Comparison of ENCODE assay signal across 12 cellular contexts in the genomic region with DNA sequence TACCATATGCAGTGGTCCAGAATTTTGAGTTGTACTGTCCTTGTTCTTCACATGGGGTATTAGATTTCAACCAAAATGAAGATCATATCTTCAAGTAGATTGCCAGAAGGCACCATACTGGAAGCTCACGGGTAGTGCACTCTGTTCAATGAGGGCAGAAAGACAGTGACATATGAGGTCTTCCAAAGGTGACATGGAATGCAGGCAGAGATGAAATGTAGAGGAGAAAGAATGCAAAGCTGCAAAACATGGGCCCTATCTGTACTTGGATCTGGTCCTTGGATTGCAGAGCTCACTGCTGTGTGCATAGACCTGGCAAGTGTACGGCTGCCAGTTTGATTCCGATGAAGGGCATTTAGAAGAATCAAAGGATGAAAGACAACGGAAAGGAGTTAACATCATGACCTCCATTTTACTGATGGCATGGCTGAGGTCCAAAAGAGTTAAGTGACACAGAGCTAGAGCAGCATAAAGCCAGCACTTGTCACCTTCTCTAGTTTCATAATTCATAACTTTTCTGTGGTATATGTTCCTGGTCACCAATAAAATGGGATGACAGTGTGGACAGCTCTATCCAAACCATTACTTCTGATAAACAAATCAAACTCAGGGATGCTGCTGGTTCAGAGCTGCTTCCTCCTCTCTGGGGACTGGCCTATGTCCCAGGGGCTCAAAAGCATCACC.
DNase-seq lines count a peak whose midpoint lies in the region; ATAC-seq and TF ChIP-seq lines count a peak whose summit lies in the region.
"Had no signal": no experiment of that assay in that cellular context is flagged by ENCODE, and none has a peak within 500 bp of the region (broad histone marks: within the 10 kb centered on the region; RNA-seq: fewer than 3 reads in every experiment).

No MANE protein-coding gene starts in this region.

- TF ChIP-seq CTCF in natural killer cell (IDR thresholded peaks at IDR 0.05) (no peak), lower lobe of right lung (IDR thresholded peaks at IDR 0.05) (no peak)

- H3K4me1 Mint-ChIP-seq in natural killer cell treated with Interleukin-12 subunit alpha and Interleukin-12 subunit beta and Interleukin-15 and Interleukin-18, amount 100 ng/mL, for 72 hours (ENCODE audit: low read depth in 2 of 2), result peaks cover 61 to 70% of the 10 kb centered on the region in 2 donors
- peaks cover 49 to 55% of the 10 kb centered on the region in 2 donors for H3K4me1 Mint-ChIP-seq in natural killer cell
- H3K4me1 Mint-ChIP-seq in activated T-helper 1 cell treated with anti-CD3 and anti-CD28 coated beads, Interleukin-12 subunit alpha, Interleukin-12 subunit beta, Interleukin-2, Interleukin-4 antibody, amounts not matched to agents 30 ng/mL and 10 ng/mL and 1 ng/mL, durations not matched to agents 14 hours and 24 hours and 36 hours (ENCODE audit: low read depth), result peaks cover 78% of the 10 kb centered on the region
- H3K4me1 Mint-ChIP-seq: GM23338 had no signal

- ATAC-seq in natural killer cell treated with Interleukin-12 subunit alpha and Interleukin-12 subunit beta and Interleukin-15 and Interleukin-18, amount 100 ng/mL, for 72 hours, result peak in 1 of 2 donors; percentile 61
- ATAC-seq in natural killer cell, result no peak
- peak; percentile 30 for ATAC-seq in HG02610 (IDR thresholded peaks at IDR 0.05; ENCODE audit: unreplicated experiment)
- ATAC-seq in lower lobe of right lung, result no peak
- ATAC-seq: GM23338, mucosa of descending colon had no signal

- peaks cover 6% of the 10 kb centered on the region for H3K4me1 ChIP-seq in lower lobe of right lung

- no peaks in the 10 kb centered on the region for H3K9me3 Mint-ChIP-seq in natural killer cell treated with Interleukin-12 subunit alpha and Interleukin-12 subunit beta and Interleukin-15 and Interleukin-18, amount 100 ng/mL, for 72 hours
- H3K9me3 Mint-ChIP-seq in natural killer cell, result no peaks in the 10 kb centered on the region
- H3K9me3 Mint-ChIP-seq in activated T-helper 1 cell treated with anti-CD3 and anti-CD28 coated beads, Interleukin-12 subunit alpha, Interleukin-12 subunit beta, Interleukin-2, Interleukin-4 antibody, amounts not matched to agents 30 ng/mL and 10 ng/mL and 1 ng/mL, durations not matched to agents 14 hours and 24 hours and 36 hours, result no peaks in the 10 kb centered on the region

- intact Hi-C loops in natural killer cell (cut with micrococcal nuclease), result no loop called here
- intact Hi-C loops in activated T-helper 1 cell treated with anti-CD3 and anti-CD28 coated beads, Interleukin-12 subunit alpha, Interleukin-12 subunit beta, Interleukin-2, Interleukin-4 antibody, amounts not matched to agents 30 ng/mL and 10 ng/mL and 1 ng/mL, durations not matched to agents 14 hours and 24 hours and 36 hours (cut with micrococcal nuclease), result loop anchor here (2.0 to 5.0 kb wide), 5 partner anchors 20 to 53 kb away; no protein-coding TSS in a partner anchor
- intact Hi-C loops in lower lobe of right lung (cut with DNase I), result no loop called here

- DNase-seq in natural killer cell treated with Interleukin-12 subunit alpha and Interleukin-12 subunit beta and Interleukin-15 and Interleukin-18, amount 100 ng/mL, for 72 hours (ENCODE audit: low spot score), result no peak
- no peak for DNase-seq in natural killer cell
- no peak for DNase-seq in activated T-helper 1 cell treated with anti-CD3 and anti-CD28 coated beads, Interleukin-12 subunit alpha, Interleukin-12 subunit beta, Interleukin-2, Interleukin-4 antibody, amounts not matched to agents 30 ng/mL and 10 ng/mL and 1 ng/mL, durations not matched to agents 14 hours and 24 hours and 36 hours (ENCODE audit: low spot score)
- DNase-seq in islet precursor cell, result no peak
- DNase-seq in NCI-H187 treated with DMSO at 0.1 percent for 48 hours (lab: John Stamatoyannopoulos, UW), result no peak
- DNase-seq in HK-2 (ENCODE audit: unreplicated experiment), result no peak
- no peak for DNase-seq in lower lobe of right lung
- DNase-seq: mucosa of descending colon, NCI-H1694, NCI-H69 had no signal

- H3K4me3 Mint-ChIP-seq in natural killer cell treated with Interleukin-12 subunit alpha and Interleukin-12 subunit beta and Interleukin-15 and Interleukin-18, amount 100 ng/mL, for 72 hours, result peak overlapping the region; percentile 50
- no peak overlapping the region for H3K4me3 Mint-ChIP-seq in natural killer cell
- no peak overlapping the region for H3K4me3 Mint-ChIP-seq in activated T-helper 1 cell treated with anti-CD3 and anti-CD28 coated beads, Interleukin-12 subunit alpha, Interleukin-12 subunit beta, Interleukin-2, Interleukin-4 antibody, amounts not matched to agents 30 ng/mL and 10 ng/mL and 1 ng/mL, durations not matched to agents 14 hours and 24 hours and 36 hours
- H3K4me3 Mint-ChIP-seq: GM23338 had no signal

- peaks cover 5% of the 10 kb centered on the region for H3K36me3 Mint-ChIP-seq in natural killer cell treated with Interleukin-12 subunit alpha and Interleukin-12 subunit beta and Interleukin-15 and Interleukin-18, amount 100 ng/mL, for 72 hours
- H3K36me3 Mint-ChIP-seq in natural killer cell, result no peaks in the 10 kb centered on the region
- H3K36me3 Mint-ChIP-seq in activated T-helper 1 cell treated with anti-CD3 and anti-CD28 coated beads, Interleukin-12 subunit alpha, Interleukin-12 subunit beta, Interleukin-2, Interleukin-4 antibody, amounts not matched to agents 30 ng/mL and 10 ng/mL and 1 ng/mL, durations not matched to agents 14 hours and 24 hours and 36 hours (ENCODE audit: low read depth), result peaks cover 50% of the 10 kb centered on the region

- no peak overlapping the region for H3K27ac ChIP-seq in lower lobe of right lung

- no peak overlapping the region for H3K4me3 ChIP-seq in lower lobe of right lung
- H3K4me3 ChIP-seq: GM23338, mucosa of descending colon had no signal

- H3K36me3 ChIP-seq in lower lobe of right lung, result no peaks in the 10 kb centered on the region

- H3K27me3 Mint-ChIP-seq in natural killer cell treated with Interleukin-12 subunit alpha and Interleukin-12 subunit beta and Interleukin-15 and Interleukin-18, amount 100 ng/mL, for 72 hours, result no peaks in the 10 kb centered on the region
- no peaks in the 10 kb centered on the region for H3K27me3 Mint-ChIP-seq in natural killer cell (ENCODE audit: low read depth in 2 of 2)
- no peaks in the 10 kb centered on the region for H3K27me3 Mint-ChIP-seq in activated T-helper 1 cell treated with anti-CD3 and anti-CD28 coated beads, Interleukin-12 subunit alpha, Interleukin-12 subunit beta, Interleukin-2, Interleukin-4 antibody, amounts not matched to agents 30 ng/mL and 10 ng/mL and 1 ng/mL, durations not matched to agents 14 hours and 24 hours and 36 hours (ENCODE audit: insufficient read depth)

- no peaks in the 10 kb centered on the region for H3K9me3 ChIP-seq in lower lobe of right lung
- H3K9me3 ChIP-seq: mucosa of descending colon had no signal

- peak overlapping the region; percentile 72 to 83 for H3K27ac Mint-ChIP-seq in natural killer cell treated with Interleukin-12 subunit alpha and Interleukin-12 subunit beta and Interleukin-15 and Interleukin-18, amount 100 ng/mL, for 72 hours
- H3K27ac Mint-ChIP-seq in natural killer cell, result peak overlapping the region in 1 of 2 donors; percentile 57
- H3K27ac Mint-ChIP-seq in activated T-helper 1 cell treated with anti-CD3 and anti-CD28 coated beads, Interleukin-12 subunit alpha, Interleukin-12 subunit beta, Interleukin-2, Interleukin-4 antibody, amounts not matched to agents 30 ng/mL and 10 ng/mL and 1 ng/mL, durations not matched to agents 14 hours and 24 hours and 36 hours, result peak overlapping the region; percentile 35
- H3K27ac Mint-ChIP-seq: GM23338 had no signal

- H3K27me3 ChIP-seq in lower lobe of right lung (ENCODE audit: low read depth), result no peaks in the 10 kb centered on the region
